Comparison of ENCODE assay signal across 16 cellular contexts in the genomic region with DNA sequence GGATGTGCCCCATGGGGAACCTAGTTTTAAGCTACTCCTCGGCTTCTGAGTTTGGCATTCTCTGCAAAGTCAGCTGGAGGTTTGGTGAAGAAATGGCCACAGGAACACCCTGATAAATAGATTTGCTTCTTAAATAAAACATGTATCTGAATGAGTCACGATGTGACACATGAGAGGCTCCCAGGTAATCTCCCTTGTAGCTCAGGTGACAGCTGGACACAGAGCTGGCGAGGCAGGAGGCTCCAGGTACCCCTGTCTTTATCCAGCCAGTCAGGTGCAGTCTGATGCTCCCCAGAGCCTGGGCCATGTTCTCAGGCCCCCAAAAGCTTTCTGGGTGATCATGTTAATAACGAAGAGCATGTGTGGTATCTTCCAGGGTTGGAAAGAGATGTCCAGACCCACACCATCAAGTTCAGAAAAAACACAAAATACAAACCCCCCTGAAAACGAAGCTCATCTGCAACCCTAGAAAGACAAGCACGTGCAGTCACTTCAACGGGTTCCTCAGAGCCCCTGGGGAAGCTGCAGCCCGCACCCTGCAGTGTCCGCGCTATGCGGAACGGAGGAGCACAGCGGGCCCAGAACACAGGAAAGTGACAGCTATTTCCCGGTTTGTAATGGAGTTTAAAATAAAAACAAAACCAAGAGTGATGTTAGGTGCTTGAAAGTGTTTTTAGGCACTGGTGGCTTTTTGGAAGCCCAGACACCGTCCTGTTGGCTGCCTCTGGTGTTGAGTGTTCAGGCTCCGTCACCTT.
DNase-seq lines count a peak whose midpoint lies in the region; ATAC-seq, FAIRE-seq and TF ChIP-seq lines count a peak whose summit lies in the region.
"Had no signal": no experiment of that assay in that cellular context is flagged by ENCODE, and none has a peak within 500 bp of the region (broad histone marks: within the 10 kb centered on the region; RNA-seq: fewer than 3 reads in every experiment).

No MANE protein-coding gene starts in this region.

- peak overlapping the region; percentile 66 for H3K27ac Mint-ChIP-seq in astrocyte (ENCODE audit: unreplicated experiment)
- H3K27ac Mint-ChIP-seq in HFFc6: no peak overlapping the region; the same call in 1 of the 2 replicates
- H3K27ac Mint-ChIP-seq: CD8-positive, alpha-beta T cell; stimulated activated memory B cell treated with anti-CD40 and anti-IgM and Interleukin-4, amounts not matched to agents 10 μg/mL and 1 μg/mL and 100 μg/mL, for 72 hours; T-helper 1 cell treated with Interleukin-12 subunit alpha and Interleukin-12 subunit beta and Interleukin-4 antibody, amounts not matched to agents 30 μg/mL and 1 μg/mL, for 36 hours had no signal

- no peak overlapping the region for H3K9ac ChIP-seq in astrocyte (ENCODE audit: low read length)

- FAIRE-seq in astrocyte (lab: Jason Lieb, UNC): no peak
- FAIRE-seq: GM19239 had no signal

- no peaks in the 10 kb centered on the region for H3K36me3 ChIP-seq in astrocyte (ENCODE audit: insufficient read depth, low read length)
- H3K36me3 ChIP-seq in psoas muscle (ENCODE audit: insufficient read depth in 1 of 2, low read depth in 1 of 2): no peaks in the 10 kb centered on the region
- H3K36me3 ChIP-seq in brain microvascular endothelial cell (replicated peaks): peaks cover 3% of the 10 kb centered on the region
- H3K36me3 ChIP-seq: colonic mucosa had no signal

- peaks cover 94% of the 10 kb centered on the region for H4K20me1 ChIP-seq in astrocyte (ENCODE audit: insufficient read depth, low read length)

- H3K4me1 ChIP-seq in astrocyte (ENCODE audit: insufficient read depth, low read length) (peaks cover 2% of the 10 kb centered on the region), psoas muscle (peaks cover 97% of the 10 kb centered on the region)

- ATAC-seq in psoas muscle (peak in 3 of 4 donors; percentile 0 to 2 (median 1)), GM21447 (IDR thresholded peaks at IDR 0.05; ENCODE audit: unreplicated experiment) (no peak)
- ATAC-seq: CD8-positive, alpha-beta T cell; stimulated activated memory B cell treated with anti-CD40 and anti-IgM and Interleukin-4, amounts not matched to agents 10 μg/mL and 1 μg/mL and 100 μg/mL, for 72 hours had no signal

- H3K4me1 Mint-ChIP-seq in astrocyte (ENCODE audit: low read depth, unreplicated experiment): peaks cover 29% of the 10 kb centered on the region
- H3K4me1 Mint-ChIP-seq in HFFc6 (ENCODE audit: low read depth): peaks cover 39% of the 10 kb centered on the region
- H3K4me1 Mint-ChIP-seq: stimulated activated memory B cell treated with anti-CD40 and anti-IgM and Interleukin-4, amounts not matched to agents 10 μg/mL and 1 μg/mL and 100 μg/mL, for 72 hours had no signal

- H3K27me3 Mint-ChIP-seq in astrocyte (ENCODE audit: low read depth, unreplicated experiment) (no peaks in the 10 kb centered on the region), HFFc6 (ENCODE audit: insufficient read depth) (no peaks in the 10 kb centered on the region; the same call in 1 of the 2 replicates)

- no peak overlapping the region for H3K4me2 ChIP-seq in astrocyte (ENCODE audit: low read length)

- DNase-seq in COLO668 (lab: John Stamatoyannopoulos, UW; ENCODE audit: unreplicated experiment) (peak; percentile 12), astrocyte (ENCODE audit: low read depth) (no peak), kidney tubule cell (ENCODE audit: low spot score) (peak; percentile 26), psoas muscle (no peak), HFFc6 (no peak), brain microvascular endothelial cell (no peak), MV-4-11 (lab: John Stamatoyannopoulos, UW) (no peak)
- DNase-seq: ACHN; CD8-positive, alpha-beta T cell; colonic mucosa; NCI-H1092 treated with DMSO at 0.1 percent for 48 hours; stimulated activated CD4-positive, alpha-beta T cell treated with anti-CD3 and anti-CD28 coated beads, Interleukin-12 subunit alpha, Interleukin-12 subunit beta, amount 100 ng/mL, for 4 hours had no signal

- H3K36me3 Mint-ChIP-seq in astrocyte (ENCODE audit: low read depth, unreplicated experiment) (peaks cover 10% of the 10 kb centered on the region), HFFc6 (ENCODE audit: low read depth) (peaks cover 11% of the 10 kb centered on the region)
- H3K36me3 Mint-ChIP-seq: CD8-positive, alpha-beta T cell; stimulated activated memory B cell treated with anti-CD40 and anti-IgM and Interleukin-4, amounts not matched to agents 10 μg/mL and 1 μg/mL and 100 μg/mL, for 72 hours had no signal

- no peak overlapping the region for H3K4me3 Mint-ChIP-seq in astrocyte (ENCODE audit: unreplicated experiment)
- no peak overlapping the region for H3K4me3 Mint-ChIP-seq in HFFc6
- H3K4me3 Mint-ChIP-seq: CD8-positive, alpha-beta T cell; stimulated activated memory B cell treated with anti-CD40 and anti-IgM and Interleukin-4, amounts not matched to agents 10 μg/mL and 1 μg/mL and 100 μg/mL, for 72 hours; T-helper 1 cell treated with Interleukin-12 subunit alpha and Interleukin-12 subunit beta and Interleukin-4 antibody, amounts not matched to agents 30 μg/mL and 1 μg/mL, for 36 hours had no signal

- 51 to 75% (median 54%) methylated on average over 16 of the region's 16 CpGs for WGBS in psoas muscle, 3 donors

- peaks cover 87% of the 10 kb centered on the region for H3K79me2 ChIP-seq in astrocyte (ENCODE audit: insufficient read depth, low read length)

- H3K9me3 ChIP-seq in astrocyte (ENCODE audit: insufficient read depth, low read depth, low read length) (no peaks in the 10 kb centered on the region), psoas muscle (no peaks in the 10 kb centered on the region)
- H3K9me3 ChIP-seq: colonic mucosa had no signal

- H3K9me3 Mint-ChIP-seq in astrocyte (ENCODE audit: unreplicated experiment): no peaks in the 10 kb centered on the region
- H3K9me3 Mint-ChIP-seq in HFFc6: no peaks in the 10 kb centered on the region
- H3K9me3 Mint-ChIP-seq: CD8-positive, alpha-beta T cell; stimulated activated memory B cell treated with anti-CD40 and anti-IgM and Interleukin-4, amounts not matched to agents 10 μg/mL and 1 μg/mL and 100 μg/mL, for 72 hours; T-helper 1 cell treated with Interleukin-12 subunit alpha and Interleukin-12 subunit beta and Interleukin-4 antibody, amounts not matched to agents 30 μg/mL and 1 μg/mL, for 36 hours had no signal

- TF ChIP-seq CTCF in astrocyte (IDR thresholded peaks at IDR 0.05; ENCODE audit: insufficient read depth, low read depth, low read length): no peak
- no peak for TF ChIP-seq CTCF in psoas muscle (IDR thresholded peaks at IDR 0.05)
- no peak for TF ChIP-seq CTCF in HFFc6 (IDR thresholded peaks at IDR 0.05)
- TF ChIP-seq CTCF in brain microvascular endothelial cell (IDR thresholded peaks at IDR 0.05; ENCODE audit: low read depth, low read length, missing control alignments): no peak

- intact Hi-C loops in psoas muscle (cut with DNase I): loop anchor here in 1 of 2 donors (5.0 kb wide), 1 partner anchor 51 kb away; no protein-coding TSS in a partner anchor

- H2AFZ ChIP-seq in astrocyte (ENCODE audit: low read depth, low read length): no peak overlapping the region

- H3K4me3 ChIP-seq in astrocyte (ENCODE audit: insufficient read depth, low read depth, low read length) (no peak overlapping the region), psoas muscle (no peak overlapping the region), brain microvascular endothelial cell (ENCODE audit: low read depth, low read length) (no peak overlapping the region)
- H3K4me3 ChIP-seq: colonic mucosa had no signal

- H3K27ac ChIP-seq in astrocyte (ENCODE audit: low read depth, low read length) (no peak overlapping the region), psoas muscle (peak overlapping the region; percentile 85), brain microvascular endothelial cell (no peak overlapping the region)
- H3K27ac ChIP-seq: colonic mucosa had no signal

- in situ Hi-C loops in brain microvascular endothelial cell (cut with HindIII; ENCODE audit: low pct_ligation_motif_present, low sequenced_read_pairs): no loop called here

- H3K27me3 ChIP-seq in astrocyte (ENCODE audit: insufficient read depth, low read length): no peaks in the 10 kb centered on the region
- H3K27me3 ChIP-seq in psoas muscle (ENCODE audit: insufficient read depth in 3 of 3, low read length in 2 of 3): no peaks in the 10 kb centered on the region
- no peaks in the 10 kb centered on the region for H3K27me3 ChIP-seq in brain microvascular endothelial cell (replicated peaks)
- H3K27me3 ChIP-seq: colonic mucosa had no signal

Comparison
In these comparisons a context has a peak if more than half of its experiments do, and no peak if none do; other contexts are left out.
1. DNase-seq: peak in COLO668 (single experiment) and kidney tubule cell (single experiment); none in astrocyte (single experiment), psoas muscle (0 of 2), HFFc6 (single experiment), brain microvascular endothelial cell (single experiment) and MV-4-11 (single experiment).